In genomic region chr3:157532529-157533297, GRCh38 we compare ENCODE assay signal across 9 cellular contexts. TPM values are rescaled to one million over a fixed set of nuclear protein-coding genes. Genes with fewer than 3 reads are reported as not detected.
DNase-seq lines count a peak whose midpoint lies in the region; ATAC-seq and TF ChIP-seq lines count a peak whose summit lies in the region.
"Had no signal": no experiment of that assay in that cellular context is flagged by ENCODE, and none has a peak within 500 bp of the region (broad histone marks: within the 10 kb centered on the region; RNA-seq: fewer than 3 reads in every experiment).

No MANE protein-coding gene starts in this region.

- TF ChIP-seq CTCF in WI38 (IDR thresholded peaks at IDR 0.05; ENCODE audit: low read depth, low read length) (peak; percentile 62), cardiac muscle cell (IDR thresholded peaks at IDR 0.05; ENCODE audit: low read depth, low read length) (peak; percentile 80)

- H3K4me3 ChIP-seq in WI38 (ENCODE audit: low read depth, low read length) (peak overlapping the region; percentile 66), cardiac muscle cell (no peak overlapping the region)

- DNase-seq in DMS153 treated with DMSO at 0.1 percent for 48 hours (lab: John Stamatoyannopoulos, UW; ENCODE audit: unreplicated experiment) (peak; percentile 77), NCI-H2227 treated with DMSO at 0.1 percent for 48 hours (lab: John Stamatoyannopoulos, UW) (peak; percentile 62), cardiac muscle cell (ENCODE audit: low read depth in 1 of 2, low spot score in 1 of 2) (peak; percentile 82 to 96), putamen (ENCODE audit: low spot score) (peak; percentile 47)
- no peak for DNase-seq in activated CD8-positive, alpha-beta memory T cell treated with anti-CD3 and anti-CD28 coated beads, Interleukin-2, amount 50 U/mL, for 4 hours
- DNase-seq: activated T-cell treated with anti-CD3 and anti-CD28 coated beads, Interleukin-2, amount 50 U/mL, for 4 hours had no signal

- H3K27ac ChIP-seq in cardiac muscle cell = no peak overlapping the region

- no peaks in the 10 kb centered on the region for H3K9me3 ChIP-seq in cardiac muscle cell (ENCODE audit: low read depth)

- ATAC-seq in GM19452 (IDR thresholded peaks at IDR 0.05; ENCODE audit: unreplicated experiment) (peak; percentile 89), HG03439 (IDR thresholded peaks at IDR 0.05; ENCODE audit: unreplicated experiment) (peak; percentile 84)

- H3K36me3 ChIP-seq in cardiac muscle cell = no peaks in the 10 kb centered on the region

- peaks cover 5% of the 10 kb centered on the region for H3K4me1 ChIP-seq in cardiac muscle cell (ENCODE audit: low read depth)

- no peaks in the 10 kb centered on the region for H3K27me3 ChIP-seq in cardiac muscle cell

RNA-seq across cellular contexts. Expression of gene VEPH1, which starts 29.5 kb away (rescaled TPM):
- 1.1 and 2.5 TPM in 2 replicates for total RNA-seq in cardiac muscle cell
- 0.32 and 1.7 TPM in 2 replicates for polyA plus RNA-seq in cardiac muscle cell
